Comparison of ENCODE assay signal across 8 cellular contexts in the genomic region with DNA sequence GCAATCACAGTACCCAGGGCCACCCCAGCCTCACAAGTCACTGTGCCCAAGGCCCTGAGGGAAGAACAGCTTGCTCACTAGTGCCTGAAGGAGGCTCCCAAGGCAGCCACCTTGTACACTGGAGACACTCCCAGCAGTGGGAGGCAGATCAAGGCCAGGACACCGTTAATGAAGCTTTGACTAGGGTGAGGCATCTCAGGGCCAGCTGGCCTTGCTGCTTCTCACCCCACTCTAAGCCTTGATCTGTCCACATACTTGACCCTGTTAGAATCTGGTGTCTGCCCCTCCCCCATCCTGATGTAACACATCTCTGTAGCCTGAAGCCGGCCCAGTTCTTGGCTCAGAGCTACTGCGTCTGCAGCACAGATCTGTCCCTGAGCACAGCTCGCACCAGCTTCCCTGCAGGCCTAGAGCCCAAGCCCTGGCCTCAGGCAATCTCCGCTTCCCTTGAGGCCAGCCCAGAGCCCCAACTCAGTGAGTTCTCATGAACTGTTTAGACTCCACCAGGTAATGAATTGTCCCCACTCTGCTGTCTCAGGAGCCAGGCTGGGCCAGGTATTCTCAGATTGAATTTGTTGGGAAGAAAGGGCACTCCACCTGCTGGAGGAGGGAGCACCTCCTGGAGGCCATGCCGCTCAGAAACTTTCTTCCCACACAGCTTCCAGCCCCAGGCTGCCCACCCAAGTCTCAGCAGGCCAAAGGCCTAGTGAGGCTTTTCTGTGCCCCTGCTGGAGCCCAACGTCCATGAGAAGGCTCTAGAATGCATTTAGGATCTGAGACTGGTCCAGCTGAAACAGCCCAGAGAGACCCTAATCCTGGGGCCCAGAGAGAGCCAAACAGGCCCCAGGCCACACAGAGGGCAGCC. TPM values are rescaled to one million over a fixed set of nuclear protein-coding genes. Genes with fewer than 3 reads are reported as not detected.
A peak's percentile ranks its signal among the peaks of the same experiment; 100 is the strongest.
DNase-seq lines count a peak whose midpoint lies in the region; ATAC-seq and TF ChIP-seq lines count a peak whose summit lies in the region.

No MANE protein-coding gene starts in this region.

- no peaks in the 10 kb centered on the region for H3K27me3 Mint-ChIP-seq in natural killer cell (ENCODE audit: low read depth in 2 of 2)

- H3K4me3 Mint-ChIP-seq in natural killer cell: no peak overlapping the region

- no peak for TF ChIP-seq CTCF in natural killer cell (IDR thresholded peaks at IDR 0.05)

- intact Hi-C loops in Right ventricle myocardium inferior (cut with DNase I) (no loop called here), sciatic nerve (cut with DNase I) (no loop called here), natural killer cell (cut with micrococcal nuclease) (no loop called here)

- no peaks in the 10 kb centered on the region for H3K36me3 ChIP-seq in H7 (replicated peaks; ENCODE audit: control insufficient read depth, insufficient read depth, low read length)

- no peak overlapping the region for H3K4me3 ChIP-seq in H7 (ENCODE audit: insufficient read depth, low read depth, low read length)

- peak; percentile 75 for DNase-seq in H7
- DNase-seq in Right ventricle myocardium inferior (ENCODE audit: missing footprints): peak; percentile 89
- DNase-seq in sciatic nerve (ENCODE audit: low spot score): peak; percentile 81
- no peak for DNase-seq in stimulated activated CD4-positive, alpha-beta T cell treated with anti-CD3 and anti-CD28 coated beads, Interleukin-15, amount 100 ng/mL, for 24 hours
- no peak for DNase-seq in NCI-H446 treated with DMSO at 0.1 percent for 48 hours (lab: John Stamatoyannopoulos, UW)
- DNase-seq in natural killer cell: no peak

- H3K27ac Mint-ChIP-seq in natural killer cell: no peak overlapping the region

- H3K27me3 ChIP-seq in H7 (ENCODE audit: control insufficient read depth, insufficient read depth, low read length): no peaks in the 10 kb centered on the region

- H3K36me3 Mint-ChIP-seq in natural killer cell: no peaks in the 10 kb centered on the region

- ATAC-seq in SK-N-SH treated with all-trans-retinoic acid at 6 μM for 48 hours (peak; percentile 58), Right ventricle myocardium inferior (peak; percentile 92), sciatic nerve (peak; percentile 95), HG03039 (IDR thresholded peaks at IDR 0.05; ENCODE audit: unreplicated experiment) (no peak), natural killer cell (no peak)

- H3K9me3 Mint-ChIP-seq in natural killer cell: no peaks in the 10 kb centered on the region

- H3K4me1 Mint-ChIP-seq in natural killer cell: peaks cover 0 to 4% of the 10 kb centered on the region in 2 donors

TF ChIP-seq in SK-N-SH treated with all-trans-retinoic acid at 6 μM for 48 hours, 23 proteins besides CTCF, POLR2A, EP300 and RAD21:
- TF ChIP-seq ISL1 (CRISPR knock-in tag; IDR thresholded peaks at IDR 0.05) (no peak), POU6F1 (CRISPR knock-in tag; IDR thresholded peaks at IDR 0.05; ENCODE audit: borderline replicate concordance, low read depth) (no peak), OSR1 (CRISPR knock-in tag; IDR thresholded peaks at IDR 0.05) (no peak), GLIS3 (CRISPR knock-in tag; IDR thresholded peaks at IDR 0.05) (no peak), TSHZ2 (CRISPR knock-in tag; IDR thresholded peaks at IDR 0.05) (no peak), ZNF565 (CRISPR knock-in tag; conservative IDR thresholded peaks at IDR 0.05; ENCODE audit: low read depth) (no peak), ZNF70 (CRISPR knock-in tag; IDR thresholded peaks at IDR 0.05) (no peak), ARNTL (CRISPR knock-in tag; IDR thresholded peaks at IDR 0.05; ENCODE audit: borderline replicate concordance, low read depth) (no peak), ZC3H10 (CRISPR knock-in tag; IDR thresholded peaks at IDR 0.05) (no peak), CSRNP3 (CRISPR knock-in tag; IDR thresholded peaks at IDR 0.05) (no peak), ZFP3 (CRISPR knock-in tag; IDR thresholded peaks at IDR 0.05) (no peak)
- TF ChIP-seq, protein P1, sequence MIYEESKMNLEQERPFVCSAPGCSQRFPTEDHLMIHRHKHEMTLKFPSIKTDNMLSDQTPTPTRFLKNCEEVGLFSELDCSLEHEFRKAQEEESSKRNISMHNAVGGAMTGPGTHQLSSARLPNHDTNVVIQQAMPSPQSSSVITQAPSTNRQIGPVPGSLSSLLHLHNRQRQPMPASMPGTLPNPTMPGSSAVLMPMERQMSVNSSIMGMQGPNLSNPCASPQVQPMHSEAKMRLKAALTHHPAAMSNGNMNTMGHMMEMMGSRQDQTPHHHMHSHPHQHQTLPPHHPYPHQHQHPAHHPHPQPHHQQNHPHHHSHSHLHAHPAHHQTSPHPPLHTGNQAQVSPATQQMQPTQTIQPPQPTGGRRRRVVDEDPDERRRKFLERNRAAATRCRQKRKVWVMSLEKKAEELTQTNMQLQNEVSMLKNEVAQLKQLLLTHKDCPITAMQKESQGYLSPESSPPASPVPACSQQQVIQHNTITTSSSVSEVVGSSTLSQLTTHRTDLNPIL (CRISPR knock-in tag; IDR thresholded peaks at IDR 0.05; ENCODE audit: low read depth): no peak

RNA-seq across cellular contexts. Expression of gene JADE2, which starts 13.4 kb away (rescaled TPM):
- 29.5 and 33.7 TPM in 2 replicates for total RNA-seq in H7 (2014; rRNA removed; shearing (Covaris generic))
- 24.6 TPM for total RNA-seq in Right ventricle myocardium inferior
- total RNA-seq in sciatic nerve: 55.0 TPM
- total RNA-seq in natural killer cell: 100 to 1,000 TPM; 130 to 174 (median 173) TPM

Comparison
In these comparisons a context has a peak if more than half of its experiments do, and no peak if none do; other contexts are left out.
1. DNase-seq: peak in H7 (single experiment), Right ventricle myocardium inferior (single experiment) and sciatic nerve (single experiment); none in stimulated activated CD4-positive, alpha-beta T cell treated with anti-CD3 and anti-CD28 coated beads, Interleukin-15, amount 100 ng/mL, for 24 hours (single experiment), NCI-H446 treated with DMSO at 0.1 percent for 48 hours (single experiment) and natural killer cell (single experiment).
2. ATAC-seq: peak in SK-N-SH treated with all-trans-retinoic acid at 6 μM for 48 hours (single experiment), Right ventricle myocardium inferior (single experiment) and sciatic nerve (single experiment); none in HG03039 (single experiment) and natural killer cell (0 of 3).